12 cellular contexts compared by ENCODE assay signal in the genomic region with DNA sequence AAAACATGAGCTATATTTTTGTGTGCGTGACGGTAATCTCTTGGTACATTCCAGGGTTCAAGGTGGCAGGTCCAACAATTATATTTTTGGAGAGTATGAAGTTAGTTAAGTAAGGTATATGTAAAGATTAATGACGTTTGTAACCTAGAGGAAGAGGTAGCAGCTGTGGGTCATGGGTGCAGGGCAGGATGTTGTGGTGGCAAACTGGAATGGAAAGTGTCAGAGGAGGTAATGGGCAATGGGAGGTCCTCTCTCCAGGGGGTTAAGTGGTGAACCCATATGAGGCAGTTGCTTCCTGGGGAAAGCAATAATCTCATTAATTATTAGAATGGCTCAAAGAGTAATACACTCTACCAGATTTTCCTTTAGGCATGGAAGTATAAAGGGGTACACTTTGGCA. TPM values are rescaled to one million over a fixed set of nuclear protein-coding genes. Genes with fewer than 3 reads are reported as not detected.
DNase-seq lines count a peak whose midpoint lies in the region; ATAC-seq, FAIRE-seq and TF ChIP-seq lines count a peak whose summit lies in the region.
"Had no signal": no experiment of that assay in that cellular context is flagged by ENCODE, and none has a peak within 500 bp of the region (broad histone marks: within the 10 kb centered on the region; RNA-seq: fewer than 3 reads in every experiment).

No MANE protein-coding gene starts in this region.

- SMC1A ChIA-PET in GM12878 (lab: Charles Lee; ENCODE audit: uncharacterized antibody, unreplicated experiment) = interaction anchor here (1.0 to 2.4 kb wide), 7 partner anchors 14 to 131 kb away, joined by 3 to 7 read pairs (median 4); no protein-coding TSS in a partner anchor

- FAIRE-seq in GM12891 (lab: Jason Lieb, UNC) (peak; percentile 76), GM12878 (lab: Jason Lieb, UNC) (no peak)

- POLR2A ChIA-PET in GM12878 (lab: Charles Lee) = no interaction called here

- H3K4me2 ChIP-seq in Loucy (ENCODE audit: low read depth, low read length, poor library complexity, severe bottlenecking) = peak overlapping the region; percentile 40
- H3K4me2 ChIP-seq in GM12878 (ENCODE audit: control insufficient read depth, insufficient read depth) = no peak overlapping the region

- TF ChIP-seq POLR2A in GM12891 (IDR thresholded peaks at IDR 0.05; ENCODE audit: low read depth, low read length) = no peak
- no peak for TF ChIP-seq POLR2A in GM12878 (IDR thresholded peaks at IDR 0.05; ENCODE audit: low read depth, low read length)

- RAD21 ChIA-PET in GM12878 (lab: Charles Lee; ENCODE audit: unreplicated experiment) = no interaction called here

- no peak for TF ChIP-seq RAD21 in GM12878 (IDR thresholded peaks at IDR 0.05; ENCODE audit: insufficient read depth, low read depth, low read length)

- H2AFZ ChIP-seq in Loucy (ENCODE audit: low read length) (no peak overlapping the region), GM12878 (ENCODE audit: control insufficient read depth, low read depth, low read length) (peak overlapping the region; percentile 12; the same call in 1 of the 2 replicates)

- H3K27ac ChIP-seq in GM12878 (ENCODE audit: control insufficient read depth, insufficient read depth) = no peak overlapping the region

- H3K9ac ChIP-seq in Loucy (ENCODE audit: low read depth, low read length, poor library complexity, severe bottlenecking) (no peak overlapping the region), GM12878 (ENCODE audit: control insufficient read depth, insufficient read depth, low read length) (no peak overlapping the region)

- WGBS in GM12878 (ENCODE audit: insufficient coverage, insufficient replicate concordance, low lambda C conversion rate, missing lambda C conversion rate) = 67% methylated on average over 3 of the region's 3 CpGs

- peak overlapping the region; percentile 25 for H3K4me3 ChIP-seq in Loucy (ENCODE audit: low read length, poor library complexity, severe bottlenecking)
- H3K4me3 ChIP-seq in GM12878 = no peak overlapping the region

- no TSS peak for BruUV-seq in GM12878 (replicated peaks; lab: Mats Ljungman, UMichigan)

- CTCF ChIA-PET in GM12878 (lab: Yijun Ruan, JAX) = interaction anchor here (1.3 to 1.4 kb wide), 2 partner anchors 25 to 60 kb away, joined by 4 to 7 read pairs; no protein-coding TSS in a partner anchor

- intact Hi-C loops in GM12878 (cut with micrococcal nuclease; ENCODE audit: unreplicated experiment) = no loop called here

- TF ChIP-seq CTCF in Loucy (conservative IDR thresholded peaks at IDR 0.05; ENCODE audit: low read length) = no peak
- no peak for TF ChIP-seq CTCF in GM12878 (IDR thresholded peaks at IDR 0.05 in 2 of 3, conservative IDR thresholded peaks at IDR 0.05 in 1 of 3; ENCODE audit: control insufficient read depth in 2 of 3, extremely low read depth in 1 of 3, insufficient read depth in 1 of 3, low read depth in 3 of 3, low read length in 3 of 3)

- H3K9me3 ChIP-seq in Loucy (ENCODE audit: insufficient read depth, low read depth, low read length) (peaks cover 22% of the 10 kb centered on the region; the same call in 1 of the 2 replicates), GM12878 (replicated peaks; ENCODE audit: control insufficient read depth, insufficient read depth, low read length) (peaks cover 7% of the 10 kb centered on the region; the same call in 2 of the 3 replicates)

- 0 out of 4 replicates have a peak, but pooled peaks of 1 of the 2 experiments have one; percentile 9 for TF ChIP-seq EP300 in GM12878 (IDR thresholded peaks at IDR 0.05; ENCODE audit: borderline replicate concordance in 1 of 2, control insufficient read depth in 1 of 2, low read depth in 2 of 2, low read length in 2 of 2)

- no peaks in the 10 kb centered on the region for H3K9me2 ChIP-seq in Loucy (replicated peaks; ENCODE audit: low read depth, low read length)

- H3K27me3 ChIP-seq in Loucy (ENCODE audit: insufficient read depth, low read length, poor library complexity, severe bottlenecking) = peaks cover 7% of the 10 kb centered on the region
- H3K27me3 ChIP-seq in GM12878 (replicated peaks in 1 of 2; ENCODE audit: control insufficient read depth in 2 of 2, insufficient read depth in 2 of 2, low read length in 1 of 2) = no peaks in the 10 kb centered on the region

- ATAC-seq in GM21576 (IDR thresholded peaks at IDR 0.05; ENCODE audit: unreplicated experiment) (peak; percentile 83), GM12878 (peak; percentile 85), GM21717 (IDR thresholded peaks at IDR 0.05; ENCODE audit: unreplicated experiment) (no peak)

- H3K36me3 ChIP-seq in Loucy (ENCODE audit: insufficient read depth, low read length) = no peaks in the 10 kb centered on the region
- no peaks in the 10 kb centered on the region for H3K36me3 ChIP-seq in GM12878 (ENCODE audit: control insufficient read depth in 2 of 2, insufficient read depth in 2 of 2, low read length in 1 of 2)

- H3F3A ChIP-seq in Loucy (ENCODE audit: low read depth) = no peaks in the 10 kb centered on the region

- H4K20me1 ChIP-seq in Loucy (ENCODE audit: insufficient read depth, low read length, poor library complexity, severe bottlenecking) = no peaks in the 10 kb centered on the region
- H4K20me1 ChIP-seq in GM12878 (ENCODE audit: control insufficient read depth, insufficient read depth) = no peaks in the 10 kb centered on the region

- in situ Hi-C loops in GM12878 (cut with MboI) = no loop called here

- DNase-seq in GM12891 (ENCODE audit: insufficient read length, low spot score) (no peak), GM12878 (ENCODE audit: low read depth, low spot score) (no peak), A172 (ENCODE audit: low spot score) (no peak), Kasumi-1 (lab: John Stamatoyannopoulos, UW) (no peak), cerebellar cortex (ENCODE audit: low spot score) (no peak)
- DNase-seq: anterior cingulate cortex had no signal

- peaks cover 18% of the 10 kb centered on the region for H3K4me1 ChIP-seq in Loucy (ENCODE audit: insufficient read depth, low read length, poor library complexity, severe bottlenecking)
- H3K4me1 ChIP-seq in GM12878 (ENCODE audit: control insufficient read depth, insufficient read depth, low read length) = peaks cover 5% of the 10 kb centered on the region; the same call in 1 of the 2 replicates

- H3K79me2 ChIP-seq in Loucy (ENCODE audit: insufficient read depth, low read length) (no peaks in the 10 kb centered on the region), GM12878 (ENCODE audit: control insufficient read depth, insufficient read depth, low read length) (no peaks in the 10 kb centered on the region)

TF ChIP-seq in GM12891, 5 proteins besides CTCF, POLR2A, EP300 and RAD21:
- TF ChIP-seq POLR2AphosphoS5 (IDR thresholded peaks at IDR 0.05; ENCODE audit: low read depth, low read length) = no peak
- TF ChIP-seq POU2F2 (IDR thresholded peaks at IDR 0.05; ENCODE audit: low read depth, low read length) = no peak
- TF ChIP-seq TAF1 (IDR thresholded peaks at IDR 0.05; ENCODE audit: low read depth, low read length) = no peak
- TF ChIP-seq PAX5 (IDR thresholded peaks at IDR 0.05; ENCODE audit: insufficient read depth, low read length, severe bottlenecking) = no peak
- no peak for TF ChIP-seq SPI1 (IDR thresholded peaks at IDR 0.05; ENCODE audit: low read depth, low read length)
TF ChIP-seq in GM12891: peak in this region for 0.

TF ChIP-seq in GM12878, 131 proteins besides CTCF, POLR2A, EP300 and RAD21:
- TF ChIP-seq, protein P1, sequence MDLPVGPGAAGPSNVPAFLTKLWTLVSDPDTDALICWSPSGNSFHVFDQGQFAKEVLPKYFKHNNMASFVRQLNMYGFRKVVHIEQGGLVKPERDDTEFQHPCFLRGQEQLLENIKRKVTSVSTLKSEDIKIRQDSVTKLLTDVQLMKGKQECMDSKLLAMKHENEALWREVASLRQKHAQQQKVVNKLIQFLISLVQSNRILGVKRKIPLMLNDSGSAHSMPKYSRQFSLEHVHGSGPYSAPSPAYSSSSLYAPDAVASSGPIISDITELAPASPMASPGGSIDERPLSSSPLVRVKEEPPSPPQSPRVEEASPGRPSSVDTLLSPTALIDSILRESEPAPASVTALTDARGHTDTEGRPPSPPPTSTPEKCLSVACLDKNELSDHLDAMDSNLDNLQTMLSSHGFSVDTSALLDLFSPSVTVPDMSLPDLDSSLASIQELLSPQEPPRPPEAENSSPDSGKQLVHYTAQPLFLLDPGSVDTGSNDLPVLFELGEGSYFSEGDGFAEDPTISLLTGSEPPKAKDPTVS (IDR thresholded peaks at IDR 0.05; ENCODE audit: low read depth, low read length) = no peak
- 0 out of 2 replicates have a peak, but pooled peaks have one; percentile 20 for TF ChIP-seq TCF3 (IDR thresholded peaks at IDR 0.05; ENCODE audit: borderline replicate concordance, insufficient read depth, low read depth, low read length)
TF ChIP-seq in GM12878: peak in this region for 1.

RNA-seq across cellular contexts. Expression of a gene that starts 1.0 kb away (rescaled TPM):
- polyA plus RNA-seq in GM12891 (2012; ENCODE audit: low read depth, missing spikeins) = not detected
- not detected in 2 replicates for total RNA-seq in GM12878 (2013; cell fraction: nucleolus; rRNA removed)
- not detected in 2 replicates for total RNA-seq in GM12878 (2014; rRNA removed)
- not detected in 2 replicates for total RNA-seq in GM12878 (2014; rRNA removed; fragmentation: Illumina TruSeq; extraction: Trizol)
- total RNA-seq in GM12878 (2021) = 0.41 TPM in 1 of 2 replicates, not detected in the other
- not detected for polyA plus RNA-seq in GM12878 (2011; ENCODE audit: low read depth)
- 0.09 TPM in 1 of 2 replicates, not detected in the other for polyA plus RNA-seq in GM12878 (2011; rRNA removed)
- polyA plus RNA-seq in GM12878 (2011; cell fraction: cytosol; rRNA removed) = not detected in 2 replicates
- polyA plus RNA-seq in GM12878 (2011; cell fraction: nucleus; rRNA removed) = 0.20 TPM in 1 of 2 replicates, not detected in the other
- not detected in 2 replicates for polyA plus RNA-seq in GM12878 (2012)
- polyA plus RNA-seq in GM12878 (2014; fragmentation: Illumina TruSeq; extraction: Trizol) = 0.33 TPM in 1 of 2 replicates, not detected in the other
- polyA plus RNA-seq in GM12878 (2014; fragmentation: Nextera tagmentation; extraction: Ambion mirVana) = not detected
- polyA plus RNA-seq in GM12878 (2014; rRNA removed) = not detected in 2 replicates
- not detected for polyA plus RNA-seq in GM12878 (2016; fragmentation: Nextera tagmentation; extraction: Ambion mirVana)
- not detected in 2 replicates for polyA minus RNA-seq in GM12878 (2011; rRNA and poly(A)+ RNA removed)
- polyA minus RNA-seq in GM12878 (2011; cell fraction: cytosol; rRNA and poly(A)+ RNA removed) = not detected in 2 replicates
- not detected in 2 replicates for polyA minus RNA-seq in GM12878 (2011; cell fraction: nucleus; rRNA and poly(A)+ RNA removed)
- 0.38 TPM in 1 of 2 replicates, not detected in the other for total RNA-seq in A172 (2014; rRNA removed; shearing (Covaris generic))
- total RNA-seq: fibroblast of lung; liver; T-helper 1 cell treated with Interleukin-12 subunit alpha and Interleukin-12 subunit beta and Interleukin-4 antibody, amounts not matched to agents 30 ng/mL and 1 ng/mL, for 36 hours had no signal
- polyA plus RNA-seq: fibroblast of lung, liver had no signal
